9 cellular contexts compared by ENCODE assay signal in genomic region chr2:172931256-172931894, GRCh38.
DNase-seq lines count a peak whose midpoint lies in the region; ATAC-seq and TF ChIP-seq lines count a peak whose summit lies in the region.
"Had no signal": no experiment of that assay in that cellular context is flagged by ENCODE, and none has a peak within 500 bp of the region (broad histone marks: within the 10 kb centered on the region; RNA-seq: fewer than 3 reads in every experiment).

No MANE protein-coding gene starts in this region.

- TF ChIP-seq CTCF in activated CD8-positive, alpha-beta T cell treated with anti-CD3 and anti-CD28 coated beads for 36 hours (IDR thresholded peaks at IDR 0.05) = no peak
- no peak for TF ChIP-seq CTCF in upper lobe of right lung (IDR thresholded peaks at IDR 0.05)

- peak; percentile 27 for ATAC-seq in activated CD8-positive, alpha-beta T cell treated with anti-CD3 and anti-CD28 coated beads for 36 hours
- peak; percentile 71 for ATAC-seq in upper lobe of right lung

- H3K9me3 ChIP-seq in iPS-15b (ENCODE audit: control insufficient read depth, insufficient read depth, low read length) = no peaks in the 10 kb centered on the region
- no peaks in the 10 kb centered on the region for H3K9me3 ChIP-seq in upper lobe of right lung

- H3K27me3 Mint-ChIP-seq in activated CD8-positive, alpha-beta T cell treated with anti-CD3 and anti-CD28 coated beads for 36 hours = peaks cover 1% of the 10 kb centered on the region

- CTCF ChIA-PET in activated CD8-positive, alpha-beta T cell treated with anti-CD3 and anti-CD28 coated beads for 36 hours (lab: Charles Lee) = interaction anchor here (0.6 to 8.0 kb wide), 60 partner anchors 8 to 392 kb away, joined by 3 to 103 read pairs (median 5); no protein-coding TSS in a partner anchor

- peak overlapping the region; percentile 23 for H3K4me3 ChIP-seq in iPS-15b (ENCODE audit: low read depth, low read length)
- H3K4me3 ChIP-seq in upper lobe of right lung = peak overlapping the region; percentile 9

- H3K9me3 Mint-ChIP-seq in activated CD8-positive, alpha-beta T cell treated with anti-CD3 and anti-CD28 coated beads for 36 hours = no peaks in the 10 kb centered on the region
- H3K9me3 Mint-ChIP-seq: activated T-cell treated with anti-CD3 and anti-CD28 coated beads, Interleukin-2, amount 50 U/mL, for 72 hours had no signal

- H3K36me3 ChIP-seq in iPS-15b (ENCODE audit: control insufficient read depth, insufficient read depth, low read length) (no peaks in the 10 kb centered on the region), upper lobe of right lung (no peaks in the 10 kb centered on the region)

- H3K36me3 Mint-ChIP-seq in activated CD8-positive, alpha-beta T cell treated with anti-CD3 and anti-CD28 coated beads for 36 hours (ENCODE audit: low read depth) = no peaks in the 10 kb centered on the region

- POLR2A ChIA-PET in activated CD8-positive, alpha-beta T cell treated with anti-CD3 and anti-CD28 coated beads for 36 hours (lab: Charles Lee) = interaction anchor here (0.8 to 1.1 kb wide), 3 partner anchors 15 to 45 kb away, joined by 3 read pairs; no protein-coding TSS in a partner anchor

- H3K27me3 ChIP-seq in iPS-15b (ENCODE audit: control insufficient read depth, insufficient read depth, low read length) = no peaks in the 10 kb centered on the region
- no peaks in the 10 kb centered on the region for H3K27me3 ChIP-seq in upper lobe of right lung

- DNase-seq in NCI-H2227 (lab: John Stamatoyannopoulos, UW; ENCODE audit: unreplicated experiment) (peak; percentile 21), NCI-H2227 treated with DMSO at 0.1 percent for 48 hours (lab: John Stamatoyannopoulos, UW) (no peak), upper lobe of right lung (no peak), AG08395 (ENCODE audit: low spot score) (no peak), hepatic stellate cell (ENCODE audit: low spot score) (no peak)
- no peak for DNase-seq in activated CD8-positive, alpha-beta T cell treated with anti-CD3 and anti-CD28 coated beads for 36 hours
- DNase-seq in activated CD4-positive, CD25-positive, alpha-beta regulatory T cell treated with anti-CD3 and anti-CD28 coated beads, Interleukin-2, amount 50 U/mL, for 72 hours = no peak

- peak overlapping the region; percentile 56 for H3K27ac ChIP-seq in upper lobe of right lung

- H3K4me3 Mint-ChIP-seq in activated CD8-positive, alpha-beta T cell treated with anti-CD3 and anti-CD28 coated beads for 36 hours = no peak overlapping the region

- no peak overlapping the region for H3K9ac ChIP-seq in iPS-15b (ENCODE audit: low read depth, low read length)

- intact Hi-C loops in activated CD8-positive, alpha-beta T cell treated with anti-CD3 and anti-CD28 coated beads for 36 hours (cut with micrococcal nuclease) = loop anchor here (2.0 kb wide), 1 partner anchor 125 kb away; no protein-coding TSS in a partner anchor
- intact Hi-C loops in upper lobe of right lung (cut with DNase I) = no loop called here

- peaks cover 11% of the 10 kb centered on the region for H3K4me1 ChIP-seq in iPS-15b (ENCODE audit: control insufficient read depth, insufficient read depth, low read length)
- H3K4me1 ChIP-seq in upper lobe of right lung = peaks cover 10% of the 10 kb centered on the region

- peaks cover 9% of the 10 kb centered on the region for H3K4me1 Mint-ChIP-seq in activated CD8-positive, alpha-beta T cell treated with anti-CD3 and anti-CD28 coated beads for 36 hours (ENCODE audit: low read depth)

- peak overlapping the region; percentile 6 for H3K27ac Mint-ChIP-seq in activated CD8-positive, alpha-beta T cell treated with anti-CD3 and anti-CD28 coated beads for 36 hours
- H3K27ac Mint-ChIP-seq: activated T-cell treated with anti-CD3 and anti-CD28 coated beads, Interleukin-2, amount 50 U/mL, for 72 hours had no signal
